Comparison of ENCODE assay signal across 9 cellular contexts in the genomic region with DNA sequence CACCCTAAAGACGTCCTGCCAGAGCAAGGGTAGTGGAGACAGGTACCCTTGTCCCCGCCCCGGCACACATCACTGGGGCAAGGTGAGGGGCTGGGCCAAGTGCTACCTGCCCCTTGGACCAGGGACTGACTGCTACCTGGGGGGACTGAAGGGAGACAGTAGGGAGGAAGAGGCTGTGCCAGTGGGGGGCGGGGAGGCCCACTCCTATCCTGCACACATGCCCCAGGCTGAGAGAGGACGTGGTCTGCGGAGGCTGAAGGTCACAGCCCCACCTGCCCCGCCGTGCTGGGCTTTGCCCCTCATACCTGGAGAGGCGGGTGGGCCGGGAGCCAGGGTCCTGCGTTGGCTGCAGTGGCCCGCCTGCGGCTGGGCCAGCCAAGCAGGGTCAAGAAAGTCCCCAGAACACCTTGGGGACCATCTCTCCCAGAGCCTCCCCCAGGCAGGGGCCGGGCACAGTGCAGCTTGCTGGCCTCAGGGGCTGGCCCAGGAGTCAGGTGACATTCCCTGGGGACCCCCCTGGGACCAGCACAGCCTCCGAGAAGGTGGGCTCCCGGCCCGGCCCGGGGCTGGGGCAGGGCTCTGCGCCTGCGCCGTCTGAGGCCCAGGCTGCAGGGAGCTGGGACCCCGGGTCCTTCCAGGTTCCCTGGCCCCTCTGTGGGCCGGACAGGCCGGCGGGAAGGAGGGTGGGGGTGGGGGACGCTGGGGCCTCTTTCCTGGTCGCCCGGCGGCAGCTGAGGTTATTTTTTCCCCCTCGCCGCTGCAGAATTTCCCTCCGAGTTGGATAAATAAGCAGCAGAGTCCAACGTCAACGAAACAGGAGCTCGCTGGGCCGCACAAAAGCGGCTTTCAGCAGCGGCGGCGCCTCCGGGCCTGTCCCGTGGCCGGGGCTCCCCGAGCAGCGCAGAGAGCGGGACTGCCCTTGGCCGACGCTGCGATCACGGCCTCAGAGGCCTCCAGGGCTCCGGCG. TPM values are rescaled to one million over a fixed set of nuclear protein-coding genes. Genes with fewer than 3 reads are reported as not detected.
A peak's percentile ranks its signal among the peaks of the same experiment; 100 is the strongest.
DNase-seq lines count a peak whose midpoint lies in the region; ATAC-seq and TF ChIP-seq lines count a peak whose summit lies in the region.
"Had no signal": no experiment of that assay in that cellular context is flagged by ENCODE, and none has a peak within 500 bp of the region (broad histone marks: within the 10 kb centered on the region; RNA-seq: fewer than 3 reads in every experiment).

No MANE protein-coding gene starts in this region.

- H3K27me3 ChIP-seq in ACC112 (ENCODE audit: insufficient read depth, low read length) (no peaks in the 10 kb centered on the region), esophagus squamous epithelium (peaks cover 0 to 21% (median 0%) of the 10 kb centered on the region in 4 donors)

- H3K9me3 Mint-ChIP-seq in neural crest cell: no peaks in the 10 kb centered on the region

- peaks cover 15% of the 10 kb centered on the region for H3K4me1 Mint-ChIP-seq in neural crest cell

- no peaks in the 10 kb centered on the region for H3K4me1 ChIP-seq in ACC112 (ENCODE audit: control insufficient read depth, insufficient read depth, low read length, unreplicated experiment)
- H3K4me1 ChIP-seq in esophagus squamous epithelium: peaks cover 0 to 12% (median 8%) of the 10 kb centered on the region in 3 donors

- H3K27me3 Mint-ChIP-seq in neural crest cell (ENCODE audit: low read depth): no peaks in the 10 kb centered on the region

- intact Hi-C loops in esophagus squamous epithelium (cut with DNase I): no loop called here

- DNase-seq in esophagus squamous epithelium (lab: John Stamatoyannopoulos, UW): no peak
- peak; percentile 56 for DNase-seq in neural crest cell (ENCODE audit: low read depth, low spot score)
- DNase-seq in MV-4-11 (lab: John Stamatoyannopoulos, UW): no peak
- no peak for DNase-seq in stimulated activated CD4-positive, alpha-beta T cell treated with anti-CD3 and anti-CD28 coated beads, Interleukin-4, amount 100 ng/mL, for 4 hours
- DNase-seq: stimulated activated naive CD4-positive, alpha-beta T cell treated with Interleukin-2 at 50 U/mL for 16 hours had no signal

- 23 to 25% methylated on average over 18 to 25 of the region's 52 CpGs for WGBS in esophagus squamous epithelium, 2 donors

- H2AFZ ChIP-seq in ACC112 (ENCODE audit: low read length, unreplicated experiment): peak overlapping the region; percentile 22

- H3K36me3 Mint-ChIP-seq in neural crest cell (ENCODE audit: low read depth): no peaks in the 10 kb centered on the region

- no peak overlapping the region for H3K4me3 Mint-ChIP-seq in neural crest cell

- no peaks in the 10 kb centered on the region for H3K36me3 ChIP-seq in ACC112 (ENCODE audit: insufficient read depth, low read length)
- no peaks in the 10 kb centered on the region for H3K36me3 ChIP-seq in esophagus squamous epithelium

- H3K4me3 ChIP-seq in ACC112 (ENCODE audit: low read depth, low read length) (peak overlapping the region; percentile 35; the same call in 1 of the 2 replicates), esophagus squamous epithelium (peak overlapping the region; percentile 8 to 54 (median 30))

- ATAC-seq in HG03095 (IDR thresholded peaks at IDR 0.05; ENCODE audit: unreplicated experiment) (peak; percentile 49), HG02938 (IDR thresholded peaks at IDR 0.05; ENCODE audit: unreplicated experiment) (no peak), GM18505 (IDR thresholded peaks at IDR 0.05; ENCODE audit: unreplicated experiment) (no peak)

- H3K9me3 ChIP-seq in esophagus squamous epithelium: no peaks in the 10 kb centered on the region

- TF ChIP-seq POLR2A in esophagus squamous epithelium (IDR thresholded peaks at IDR 0.05) (no peak), GM18505 (IDR thresholded peaks at IDR 0.05; ENCODE audit: borderline replicate concordance, extremely low read depth, insufficient read depth, insufficient read length) (no peak)

- peak overlapping the region; percentile 71 for H3K27ac Mint-ChIP-seq in neural crest cell (ENCODE audit: unreplicated experiment)

- H3K27ac ChIP-seq in ACC112 (ENCODE audit: low read depth, low read length) (no peak overlapping the region), esophagus squamous epithelium (peak overlapping the region in 2 of 4 donors; percentile 13 to 23)

- TF ChIP-seq CTCF in esophagus squamous epithelium (IDR thresholded peaks at IDR 0.05) (no peak), neural crest cell (conservative IDR thresholded peaks at IDR 0.05) (no peak)

- no peaks in the 10 kb centered on the region for H3K79me2 ChIP-seq in ACC112 (ENCODE audit: control insufficient read depth, insufficient read depth, low read length, unreplicated experiment)

RNA-seq across cellular contexts. Expression of gene FZD9, which starts 9.8 kb away (rescaled TPM):
- total RNA-seq in esophagus squamous epithelium (1 to 10 TPM in 1 of 4 donors, under 1 TPM in 2, not detected in 1; 0.09 to 1.3 (median 0.61) TPM), neural crest cell (6.6 and 7.0 TPM in 2 replicates)
